31 cellular contexts compared by ENCODE assay signal in the genomic region with DNA sequence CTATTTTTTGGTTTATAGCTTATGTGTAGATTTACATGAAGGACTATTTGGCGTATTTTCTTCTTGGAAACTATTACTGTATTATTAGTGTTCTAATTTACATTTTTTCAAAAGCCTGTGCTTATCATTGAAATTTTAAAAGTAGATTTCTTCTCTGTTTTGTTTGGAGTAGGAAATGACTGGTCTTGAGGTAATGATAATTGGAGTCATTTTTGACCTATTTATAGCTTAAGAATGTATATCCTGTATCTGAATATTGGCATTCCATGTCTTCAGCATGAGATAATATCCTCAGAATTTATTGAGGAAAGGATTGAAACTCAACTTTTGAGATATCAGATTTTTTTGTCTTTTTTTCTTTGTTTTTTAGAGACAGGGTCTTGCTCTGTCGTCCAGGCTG.
DNase-seq lines count a peak whose midpoint lies in the region; ATAC-seq, FAIRE-seq and TF ChIP-seq lines count a peak whose summit lies in the region.
"Had no signal": no experiment of that assay in that cellular context is flagged by ENCODE, and none has a peak within 500 bp of the region (broad histone marks: within the 10 kb centered on the region; RNA-seq: fewer than 3 reads in every experiment).

No MANE protein-coding gene starts in this region.

- no peak overlapping the region for H3K9ac ChIP-seq in kidney (ENCODE audit: low read length in 2 of 2)
- H3K9ac ChIP-seq: neural progenitor cell had no signal

- H3K9me3 ChIP-seq in cardiac muscle cell (ENCODE audit: low read depth) (no peaks in the 10 kb centered on the region), right cardiac atrium (ENCODE audit: control insufficient read depth, low read length) (no peaks in the 10 kb centered on the region), kidney (ENCODE audit: control insufficient read depth in 1 of 2, low read length in 2 of 2) (no peaks in the 10 kb centered on the region)
- H3K9me3 ChIP-seq: Caco-2, MG63, psoas muscle, SJSA1, tibial nerve had no signal

- 79% methylated on average over 2 of the region's 2 CpGs for WGBS in right cardiac atrium

- no peak overlapping the region for H3K27ac Mint-ChIP-seq in activated naive CD4-positive, alpha-beta T cell treated with anti-CD3 and anti-CD28 coated beads, Interleukin-2, amount 50 U/mL, for 72 hours
- H3K27ac Mint-ChIP-seq: B cell, endodermal cell, neural progenitor cell had no signal

- H3K27me3 ChIP-seq in cardiac muscle cell = no peaks in the 10 kb centered on the region
- no peaks in the 10 kb centered on the region for H3K27me3 ChIP-seq in right cardiac atrium (ENCODE audit: control insufficient read depth, insufficient read depth)
- H3K27me3 ChIP-seq: MG63, neural progenitor cell, SJSA1, tibial nerve had no signal

- ATAC-seq in right cardiac atrium = no peak
- peak; percentile 72 for ATAC-seq in SK-N-SH treated with all-trans-retinoic acid at 6 μM for 48 hours
- ATAC-seq in activated naive CD4-positive, alpha-beta T cell treated with anti-CD3 and anti-CD28 coated beads, Interleukin-2, amount 50 U/mL, for 72 hours = no peak
- ATAC-seq: HCT116, left cardiac atrium, Panc1, psoas muscle had no signal

- H3K4me1 ChIP-seq in cardiac muscle cell (ENCODE audit: low read depth) = peaks cover 51% of the 10 kb centered on the region
- no peaks in the 10 kb centered on the region for H3K4me1 ChIP-seq in right cardiac atrium (ENCODE audit: control insufficient read depth, insufficient read depth, low read length)
- H3K4me1 ChIP-seq in kidney (ENCODE audit: control insufficient read depth in 1 of 2, insufficient read depth in 1 of 2, low read depth in 1 of 2, low read length in 2 of 2) = no peaks in the 10 kb centered on the region
- H3K4me1 ChIP-seq: Caco-2, psoas muscle, SJSA1, tibial nerve had no signal

- intact Hi-C loops in right cardiac atrium (cut with DNase I) = no loop called here
- intact Hi-C loops in kidney (cut with DNase I) = no loop called here

- no peaks in the 10 kb centered on the region for H3K9me3 Mint-ChIP-seq in activated naive CD4-positive, alpha-beta T cell treated with anti-CD3 and anti-CD28 coated beads, Interleukin-2, amount 50 U/mL, for 72 hours
- H3K9me3 Mint-ChIP-seq: endodermal cell, neural progenitor cell had no signal

- H3K36me3 Mint-ChIP-seq in activated naive CD4-positive, alpha-beta T cell treated with anti-CD3 and anti-CD28 coated beads, Interleukin-2, amount 50 U/mL, for 72 hours = peaks cover 0 to 6% of the 10 kb centered on the region in 2 donors

- H3K27ac ChIP-seq in cardiac muscle cell (peak overlapping the region; percentile 92), right cardiac atrium (ENCODE audit: low read length) (no peak overlapping the region), kidney (ENCODE audit: low read depth in 2 of 2, low read length in 2 of 2) (no peak overlapping the region)
- H3K27ac ChIP-seq: 22Rv1, coronary artery, HL-60, neural progenitor cell, psoas muscle, SJSA1, tibial nerve had no signal

- H3K36me3 ChIP-seq in cardiac muscle cell (no peaks in the 10 kb centered on the region), kidney (ENCODE audit: control insufficient read depth in 1 of 2, insufficient read depth in 2 of 2, low read length in 2 of 2) (no peaks in the 10 kb centered on the region)
- H3K36me3 ChIP-seq: neural progenitor cell had no signal

- in situ Hi-C loops in KBM-7 (cut with MboI; ENCODE audit: low pct_unique_long_range_greater_than_20kb, low sequenced_read_pairs) = no loop called here

- TF ChIP-seq CTCF in cardiac muscle cell (IDR thresholded peaks at IDR 0.05; ENCODE audit: low read depth, low read length) (no peak), kidney (IDR thresholded peaks at IDR 0.05; ENCODE audit: borderline replicate concordance, extremely low read depth, insufficient read depth) (no peak)

- no peak for FAIRE-seq in kidney (lab: Jason Lieb, UNC)
- FAIRE-seq: GM12891, TTC549 had no signal

- DNase-seq in cardiac muscle cell (ENCODE audit: low read depth in 1 of 2, low spot score in 1 of 2) = no peak
- DNase-seq in right cardiac atrium = no peak
- peak; percentile 43 for DNase-seq in hepatic stellate cell (ENCODE audit: low spot score)
- no peak for DNase-seq in KBM-7
- no peak for DNase-seq in NCI-H446 (lab: John Stamatoyannopoulos, UW)
- no peak for DNase-seq in activated naive CD4-positive, alpha-beta T cell treated with anti-CD3 and anti-CD28 coated beads, Interleukin-2, amount 50 U/mL, for 72 hours (ENCODE audit: low spot score in 2 of 2)
- DNase-seq in kidney = no peak
- DNase-seq: activated CD4-positive, alpha-beta T cell treated with anti-CD3 and anti-CD28 coated beads for 1 hour; activated gamma-delta T cell treated with Interleukin-2 at 50 U/mL for 16 hours; activated T-cell treated with anti-CD3 and anti-CD28 coated beads, Interleukin-2, amount 50 U/mL, for 1 hour; Caco-2; DMS79 treated with DMSO at 0.1 percent for 48 hours; endodermal cell; left cardiac atrium; mammary epithelial cell; MG63; NCI-H1417 treated with DMSO at 0.1 percent for 48 hours; psoas muscle; stimulated activated CD8-positive, alpha-beta memory T cell treated with anti-CD3 and anti-CD28 coated beads, Interleukin-4, amount 100 ng/mL, for 48 hours had no signal

- H3K4me3 ChIP-seq in cardiac muscle cell (no peak overlapping the region), right cardiac atrium (ENCODE audit: low read length) (no peak overlapping the region), kidney (ENCODE audit: low read length in 2 of 2) (no peak overlapping the region)
- H3K4me3 ChIP-seq: coronary artery, MG63, neural progenitor cell, psoas muscle, SJSA1, tibial nerve had no signal

TF ChIP-seq in SK-N-SH treated with all-trans-retinoic acid at 6 μM for 48 hours, 23 proteins besides CTCF, POLR2A, EP300 and RAD21:
- TF ChIP-seq, protein P1, sequence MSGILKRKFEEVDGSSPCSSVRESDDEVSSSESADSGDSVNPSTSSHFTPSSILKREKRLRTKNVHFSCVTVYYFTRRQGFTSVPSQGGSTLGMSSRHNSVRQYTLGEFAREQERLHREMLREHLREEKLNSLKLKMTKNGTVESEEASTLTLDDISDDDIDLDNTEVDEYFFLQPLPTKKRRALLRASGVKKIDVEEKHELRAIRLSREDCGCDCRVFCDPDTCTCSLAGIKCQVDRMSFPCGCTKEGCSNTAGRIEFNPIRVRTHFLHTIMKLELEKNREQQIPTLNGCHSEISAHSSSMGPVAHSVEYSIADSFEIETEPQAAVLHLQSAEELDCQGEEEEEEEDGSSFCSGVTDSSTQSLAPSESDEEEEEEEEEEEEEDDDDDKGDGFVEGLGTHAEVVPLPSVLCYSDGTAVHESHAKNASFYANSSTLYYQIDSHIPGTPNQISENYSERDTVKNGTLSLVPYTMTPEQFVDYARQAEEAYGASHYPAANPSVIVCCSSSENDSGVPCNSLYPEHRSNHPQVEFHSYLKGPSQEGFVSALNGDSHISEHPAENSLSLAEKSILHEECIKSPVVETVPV (CRISPR knock-in tag; IDR thresholded peaks at IDR 0.05) = no peak
- TF ChIP-seq SNAI2 (CRISPR knock-in tag; IDR thresholded peaks at IDR 0.05) (no peak), ISL1 (CRISPR knock-in tag; IDR thresholded peaks at IDR 0.05) (peak; percentile 58)
